8 cellular contexts compared by ENCODE assay signal in genomic region chr11:17972987-17973386, GRCh38. TPM values are rescaled to one million over a fixed set of nuclear protein-coding genes. Genes with fewer than 3 reads are reported as not detected.
DNase-seq lines count a peak whose midpoint lies in the region; ATAC-seq, FAIRE-seq and TF ChIP-seq lines count a peak whose summit lies in the region.

No MANE protein-coding gene starts in this region.

- peaks cover 0 to 8% of the 10 kb centered on the region in 2 donors for H3K4me1 ChIP-seq in adrenal gland (replicated peaks in 1 of 2)

- peak; percentile 11 for DNase-seq in COLO668 (lab: John Stamatoyannopoulos, UW; ENCODE audit: unreplicated experiment)
- DNase-seq in HTR-8/SVneo (ENCODE audit: insufficient read length, low spot score): peak; percentile 58
- DNase-seq in adrenal gland: peak; percentile 61 to 86 (median 73)
- peak; percentile 55 for DNase-seq in left ventricle myocardium superior
- peak; percentile 57 for DNase-seq in smooth muscle cell of the brain vasculature (ENCODE audit: low read depth, low spot score)
- DNase-seq in T-helper 17 cell: no peak
- no peak for DNase-seq in stimulated activated CD4-positive, alpha-beta T cell treated with anti-CD3 and anti-CD28 coated beads, Interleukin-12 subunit alpha, Interleukin-12 subunit beta, amount 100 ng/mL, for 4 hours

- no peak for FAIRE-seq in HTR-8/SVneo (lab: Jason Lieb, UNC)

- H3K27me3 Mint-ChIP-seq in T-helper 17 cell: no peaks in the 10 kb centered on the region

- H3K36me3 ChIP-seq in adrenal gland (replicated peaks in 1 of 2): peaks cover 0 to 6% of the 10 kb centered on the region in 2 donors

- no peak overlapping the region for H3K27ac ChIP-seq in adrenal gland

- no peaks in the 10 kb centered on the region for H3K9me3 ChIP-seq in adrenal gland (replicated peaks in 1 of 3)
- H3K9me3 ChIP-seq in T-helper 17 cell (ENCODE audit: control insufficient read depth, low read length, poor library complexity, severe bottlenecking): no peaks in the 10 kb centered on the region

- WGBS in adrenal gland, 4 donors: 23 to 29% (median 24%) methylated on average over 5 of the region's 5 CpGs

- H3K36me3 Mint-ChIP-seq in T-helper 17 cell (ENCODE audit: low read depth): peaks cover 10% of the 10 kb centered on the region

- no peak overlapping the region for H3K4me3 Mint-ChIP-seq in T-helper 17 cell

- peak; percentile 92 for ATAC-seq in left ventricle myocardium superior
- no peak for ATAC-seq in HG03139 (IDR thresholded peaks at IDR 0.05; ENCODE audit: unreplicated experiment)
- ATAC-seq in T-helper 17 cell: no peak

- no peak overlapping the region for H3K27ac Mint-ChIP-seq in T-helper 17 cell

- no peaks in the 10 kb centered on the region for H3K27me3 ChIP-seq in adrenal gland

- peak in 5 of 6 experiments; percentile 44 to 69 (median 59) for TF ChIP-seq CTCF in adrenal gland (IDR thresholded peaks at IDR 0.05)

- H3K4me3 ChIP-seq in adrenal gland: no peak overlapping the region

- intact Hi-C loops in adrenal gland (cut with DNase I): loop anchor here (5.0 to 10.0 kb wide), 2 partner anchors 208 to 376 kb away; no protein-coding TSS in a partner anchor
- intact Hi-C loops in left ventricle myocardium superior (cut with micrococcal nuclease): loop anchor here (10.0 kb wide), 1 partner anchor 208 kb away; no protein-coding TSS in a partner anchor

- no peaks in the 10 kb centered on the region for H3K4me1 Mint-ChIP-seq in T-helper 17 cell

- TF ChIP-seq POLR2A in adrenal gland (IDR thresholded peaks at IDR 0.05): no peak

RNA-seq across cellular contexts. Expression of gene SERGEF, which starts 39.9 kb away (rescaled TPM):
- total RNA-seq in adrenal gland: 10 to 100 TPM; 31.2 to 46.4 (median 38.4) TPM
- polyA plus RNA-seq in adrenal gland: 100 to 1,000 TPM in 2 of 3 donors, 10 to 100 TPM in 1; 21.7 to 216 (median 133) TPM
- 15.4 TPM for total RNA-seq in left ventricle myocardium superior
- total RNA-seq in T-helper 17 cell: 10 to 100 TPM; 34.6 to 39.8 TPM

Comparison
In these comparisons a context has a peak if more than half of its experiments do, and no peak if none do; other contexts are left out.
1. DNase-seq: peak in COLO668 (single experiment), HTR-8/SVneo (single experiment), adrenal gland (7 of 7), left ventricle myocardium superior (single experiment) and smooth muscle cell of the brain vasculature (single experiment); none in T-helper 17 cell (0 of 3) and stimulated activated CD4-positive, alpha-beta T cell treated with anti-CD3 and anti-CD28 coated beads, Interleukin-12 subunit alpha, Interleukin-12 subunit beta, amount 100 ng/mL, for 4 hours (single experiment).